16 cellular contexts compared by ENCODE assay signal in genomic region chr6:126444874-126445273, GRCh38.
DNase-seq lines count a peak whose midpoint lies in the region; ATAC-seq and TF ChIP-seq lines count a peak whose summit lies in the region.
"Had no signal": no experiment of that assay in that cellular context is flagged by ENCODE, and none has a peak within 500 bp of the region (broad histone marks: within the 10 kb centered on the region; RNA-seq: fewer than 3 reads in every experiment).

No MANE protein-coding gene starts in this region.

- H3K9me3 ChIP-seq in neural progenitor cell (ENCODE audit: low read depth), result no peaks in the 10 kb centered on the region
- H3K9me3 ChIP-seq: Caco-2, psoas muscle, SJSA1 had no signal

- H3K27ac ChIP-seq in neural progenitor cell, result peak overlapping the region; percentile 69
- H3K27ac ChIP-seq: foreskin keratinocyte, psoas muscle, SJSA1 had no signal

- H3K27ac Mint-ChIP-seq in neural progenitor cell, result peak overlapping the region; percentile 50
- H3K27ac Mint-ChIP-seq: naive thymus-derived CD8-positive, alpha-beta T cell had no signal

- H3K4me2 ChIP-seq in neural progenitor cell, result peak overlapping the region; percentile 29

- peaks cover 6% of the 10 kb centered on the region for H3K36me3 Mint-ChIP-seq in neural progenitor cell
- H3K36me3 Mint-ChIP-seq: naive thymus-derived CD8-positive, alpha-beta T cell had no signal

- no peaks in the 10 kb centered on the region for H3F3A ChIP-seq in neural progenitor cell (ENCODE audit: low read depth)

- H3K4me1 ChIP-seq in neural progenitor cell, result peaks cover 28% of the 10 kb centered on the region
- H3K4me1 ChIP-seq: Caco-2, foreskin keratinocyte, psoas muscle, SJSA1 had no signal

- in situ Hi-C loops in SK-MEL-5 (cut with HindIII; ENCODE audit: low pct_unique_long_range_greater_than_20kb, low sequenced_read_pairs), result no loop called here

- H3K9me3 Mint-ChIP-seq in neural progenitor cell, result peaks cover 3% of the 10 kb centered on the region

- H3K4me3 ChIP-seq in fibroblast of the aortic adventitia (ENCODE audit: low read depth, low read length), result no peak overlapping the region
- H3K4me3 ChIP-seq in neural progenitor cell, result no peak overlapping the region
- H3K4me3 ChIP-seq: psoas muscle, SJSA1 had no signal

- peak overlapping the region; percentile 65 for H2AFZ ChIP-seq in neural progenitor cell (replicated peaks)

- ATAC-seq in stimulated activated naive CD8-positive, alpha-beta T cell treated with anti-CD3 and anti-CD28 coated beads, Interleukin-15, Interleukin-2, amounts not matched to agents 100 U/mL and 50 U/mL, for 24 hours, result no peak
- ATAC-seq: foreskin keratinocyte; naive thymus-derived CD8-positive, alpha-beta T cell; psoas muscle had no signal

- no peak overlapping the region for H3K4me3 Mint-ChIP-seq in neural progenitor cell
- H3K4me3 Mint-ChIP-seq: naive thymus-derived CD8-positive, alpha-beta T cell had no signal

- TF ChIP-seq CTCF in fibroblast of the aortic adventitia (IDR thresholded peaks at IDR 0.05; ENCODE audit: insufficient read depth, low read length) (no peak), neural progenitor cell (IDR thresholded peaks at IDR 0.05) (no peak)

- peaks cover 25% of the 10 kb centered on the region for H3K4me1 Mint-ChIP-seq in neural progenitor cell
- H3K4me1 Mint-ChIP-seq: naive thymus-derived CD8-positive, alpha-beta T cell had no signal

- DNase-seq in EL (peak; percentile 22), SK-MEL-5 (ENCODE audit: low read depth, low spot score) (peak; percentile 45), fibroblast of the aortic adventitia (ENCODE audit: low read depth) (peak; percentile 14), neural progenitor cell (ENCODE audit: low spot score) (no peak), DMS 273 (lab: John Stamatoyannopoulos, UW; ENCODE audit: unreplicated experiment) (no peak), hippocampal formation (lab: John Stamatoyannopoulos, UW) (no peak), mesenteric fat pad (ENCODE audit: low spot score) (no peak)
- DNase-seq in stimulated activated naive CD8-positive, alpha-beta T cell treated with anti-CD3 and anti-CD28 coated beads, Interleukin-15, Interleukin-2, amounts not matched to agents 100 U/mL and 50 U/mL, for 24 hours, result no peak
- DNase-seq: activated CD8-positive, alpha-beta memory T cell treated with anti-CD3 and anti-CD28 coated beads, Interleukin-2, amount 50 U/mL, for 48 hours; activated naive CD4-positive, alpha-beta T cell; Caco-2; foreskin keratinocyte; GDM1; naive thymus-derived CD8-positive, alpha-beta T cell; psoas muscle had no signal

- H3K27me3 ChIP-seq in neural progenitor cell, result no peaks in the 10 kb centered on the region
- H3K27me3 ChIP-seq: foreskin keratinocyte, SJSA1 had no signal

- no peaks in the 10 kb centered on the region for H3K36me3 ChIP-seq in neural progenitor cell
- H3K36me3 ChIP-seq: SJSA1 had no signal

- no peak overlapping the region for H3K9ac ChIP-seq in neural progenitor cell

- H4K20me1 ChIP-seq in neural progenitor cell (ENCODE audit: low read depth), result no peaks in the 10 kb centered on the region

- no peaks in the 10 kb centered on the region for H3K27me3 Mint-ChIP-seq in neural progenitor cell (ENCODE audit: insufficient read depth, low read depth)

- no peaks in the 10 kb centered on the region for H3K79me2 ChIP-seq in neural progenitor cell (ENCODE audit: low read depth)

Comparison
In these comparisons a context has a peak if more than half of its experiments do, and no peak if none do; other contexts are left out.
1. DNase-seq: peak in EL (single experiment), SK-MEL-5 (single experiment) and fibroblast of the aortic adventitia (single experiment); none in neural progenitor cell (single experiment), DMS 273 (single experiment), hippocampal formation (0 of 2), mesenteric fat pad (single experiment) and stimulated activated naive CD8-positive, alpha-beta T cell treated with anti-CD3 and anti-CD28 coated beads, Interleukin-15, Interleukin-2, amounts not matched to agents 100 U/mL and 50 U/mL, for 24 hours (single experiment).